ENCODE assay signal across 26 cellular contexts in the genomic region with DNA sequence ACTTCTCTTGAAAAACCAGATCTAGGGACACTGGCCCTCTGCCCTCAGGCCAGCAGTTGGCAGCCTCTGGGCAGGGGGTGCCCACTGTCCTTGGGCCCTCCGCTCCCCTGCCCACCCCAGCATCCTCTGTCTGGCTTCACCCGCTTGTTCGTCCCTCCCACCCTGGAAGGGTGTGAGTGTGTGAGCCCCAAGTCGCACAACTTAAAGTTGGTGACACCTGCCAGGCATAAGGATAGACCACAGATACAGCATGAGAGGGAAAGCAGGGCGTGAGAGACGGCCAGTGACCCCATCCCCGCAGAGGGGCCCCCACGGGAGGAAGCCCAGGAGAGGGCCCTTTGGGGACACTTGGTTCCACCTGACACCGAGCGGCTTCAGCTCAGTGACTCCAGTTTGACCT. TPM values are rescaled to one million over a fixed set of nuclear protein-coding genes. Genes with fewer than 3 reads are reported as not detected.
DNase-seq lines count a peak whose midpoint lies in the region; ATAC-seq and TF ChIP-seq lines count a peak whose summit lies in the region.
"Had no signal": no experiment of that assay in that cellular context is flagged by ENCODE, and none has a peak within 500 bp of the region (broad histone marks: within the 10 kb centered on the region; RNA-seq: fewer than 3 reads in every experiment).

No MANE protein-coding gene starts in this region.

- H3K4me1 Mint-ChIP-seq in endodermal cell = peaks cover 3% of the 10 kb centered on the region
- H3K4me1 Mint-ChIP-seq in stimulated activated naive CD8-positive, alpha-beta T cell treated with anti-CD3 and anti-CD28 coated beads, Interleukin-15, amount 100 ng/mL, for 72 hours = peaks cover 7% of the 10 kb centered on the region
- H3K4me1 Mint-ChIP-seq: CD14-positive monocyte; CD4-positive, alpha-beta memory T cell; CD4-positive, CD25-positive, alpha-beta regulatory T cell; CD8-positive, alpha-beta memory T cell had no signal

- WGBS in endodermal cell (ENCODE audit: insufficient coverage in 1 of 2, insufficient read length in 1 of 2), 2 experiments = 91 to 100% methylated on average over 2 to 10 of the region's 10 CpGs
- WGBS in neuronal stem cell (ENCODE audit: extremely low coverage in 2 of 2, insufficient read length in 2 of 2, insufficient replicate concordance in 1 of 2), 2 donors = no CpG with 5 or more reads among the region's 10 CpGs
- 78 to 79% methylated on average over 10 of the region's 10 CpGs for WGBS in aorta, 2 donors

- H4K91ac ChIP-seq in neuronal stem cell (ENCODE audit: low read depth, low read length, poor library complexity) = no peak overlapping the region

- no peak overlapping the region for H2AFZ ChIP-seq in neuronal stem cell (ENCODE audit: low read length)

- H3K79me1 ChIP-seq in neuronal stem cell (ENCODE audit: low read depth, low read length) = no peaks in the 10 kb centered on the region

- H3K36me3 Mint-ChIP-seq in endodermal cell (ENCODE audit: low read depth) = no peaks in the 10 kb centered on the region
- H3K36me3 Mint-ChIP-seq: CD14-positive monocyte; CD4-positive, alpha-beta memory T cell; CD4-positive, CD25-positive, alpha-beta regulatory T cell; CD8-positive, alpha-beta memory T cell had no signal

- H3K4me1 ChIP-seq in endodermal cell (ENCODE audit: control insufficient read depth, insufficient read depth, low read length) (no peaks in the 10 kb centered on the region), neuronal stem cell (ENCODE audit: control insufficient read depth in 2 of 2, insufficient read depth in 1 of 2, low read depth in 1 of 2, low read length in 2 of 2) (no peaks in the 10 kb centered on the region), aorta (ENCODE audit: control insufficient read depth in 1 of 2, insufficient read depth in 2 of 2, low read length in 2 of 2) (no peaks in the 10 kb centered on the region)
- H3K4me1 ChIP-seq: BE2C, BLaER1 had no signal

- no peak overlapping the region for H4K8ac ChIP-seq in neuronal stem cell (ENCODE audit: low read depth, low read length)

- no peak overlapping the region for H3K4me3 Mint-ChIP-seq in endodermal cell
- H3K4me3 Mint-ChIP-seq in stimulated activated naive CD8-positive, alpha-beta T cell treated with anti-CD3 and anti-CD28 coated beads, Interleukin-15, amount 100 ng/mL, for 72 hours = no peak overlapping the region
- H3K4me3 Mint-ChIP-seq: CD14-positive monocyte; CD4-positive, alpha-beta memory T cell; CD4-positive, CD25-positive, alpha-beta regulatory T cell; CD8-positive, alpha-beta memory T cell had no signal

- H3K14ac ChIP-seq in neuronal stem cell (ENCODE audit: low read length) = no peak overlapping the region

- no peak overlapping the region for H3K4me2 ChIP-seq in neuronal stem cell (ENCODE audit: insufficient read depth, low read length, poor library complexity, severe bottlenecking)
- H3K4me2 ChIP-seq: BLaER1 had no signal

- H3K36me3 ChIP-seq in endodermal cell (ENCODE audit: control insufficient read depth, insufficient read depth, low read length) = no peaks in the 10 kb centered on the region
- no peaks in the 10 kb centered on the region for H3K36me3 ChIP-seq in neuronal stem cell (replicated peaks in 1 of 2; ENCODE audit: control insufficient read depth in 2 of 2, insufficient read depth in 2 of 2, low read length in 2 of 2)
- no peaks in the 10 kb centered on the region for H3K36me3 ChIP-seq in aorta (ENCODE audit: control insufficient read depth in 1 of 2, insufficient read depth in 2 of 2, low read length in 1 of 2)
- H3K36me3 ChIP-seq: BE2C, BLaER1 had no signal

- ATAC-seq in aorta (ENCODE audit: low FRiP score) = peak; percentile 20
- ATAC-seq in GM18873 (IDR thresholded peaks at IDR 0.05; ENCODE audit: low FRiP score, unreplicated experiment) = no peak
- no peak for ATAC-seq in stimulated activated naive CD8-positive, alpha-beta T cell treated with anti-CD3 and anti-CD28 coated beads, Interleukin-15, amount 100 ng/mL, for 72 hours
- ATAC-seq: GM12878 had no signal

- H3K4ac ChIP-seq in neuronal stem cell (ENCODE audit: low read length) = no peak overlapping the region

- no peak overlapping the region for H2BK12ac ChIP-seq in neuronal stem cell (ENCODE audit: low read length)

- H2BK15ac ChIP-seq in neuronal stem cell (ENCODE audit: low read length) = no peak overlapping the region

- H3K9me3 ChIP-seq in endodermal cell (ENCODE audit: control insufficient read depth, low read length) (peaks cover 6% of the 10 kb centered on the region), neuronal stem cell (replicated peaks in 1 of 2; ENCODE audit: control insufficient read depth in 2 of 2, insufficient read depth in 1 of 2, low read depth in 1 of 2, low read length in 2 of 2) (no peaks in the 10 kb centered on the region), aorta (ENCODE audit: control insufficient read depth, low read length) (peaks cover 6% of the 10 kb centered on the region)

- H3K27me3 ChIP-seq in endodermal cell (ENCODE audit: control insufficient read depth, insufficient read depth, low read length, poor library complexity, severe bottlenecking) (no peaks in the 10 kb centered on the region), neuronal stem cell (ENCODE audit: control insufficient read depth in 3 of 3, insufficient read depth in 3 of 3, low read depth in 1 of 3, low read length in 3 of 3) (peaks cover 0 to 19% (median 0%) of the 10 kb centered on the region in 3 experiments), aorta (ENCODE audit: control insufficient read depth in 1 of 2, insufficient read depth in 2 of 2, low read length in 1 of 2) (no peaks in the 10 kb centered on the region)
- H3K27me3 ChIP-seq: BE2C, BLaER1 had no signal

- peaks cover 17% of the 10 kb centered on the region for H3K9me3 Mint-ChIP-seq in endodermal cell
- no peaks in the 10 kb centered on the region for H3K9me3 Mint-ChIP-seq in stimulated activated naive CD8-positive, alpha-beta T cell treated with anti-CD3 and anti-CD28 coated beads, Interleukin-15, amount 100 ng/mL, for 72 hours

- no peak overlapping the region for H3K4me3 ChIP-seq in endodermal cell (ENCODE audit: low read length)
- H3K4me3 ChIP-seq in neuronal stem cell (ENCODE audit: low read length in 2 of 2) = no peak overlapping the region
- no peak overlapping the region for H3K4me3 ChIP-seq in aorta (ENCODE audit: low read length in 2 of 2)
- H3K4me3 ChIP-seq: BLaER1, GM12878 had no signal

- peak; percentile 29 for DNase-seq in ecto neural progenitor cell (ENCODE audit: low spot score)
- peak; percentile 25 for DNase-seq in endodermal cell
- no peak for DNase-seq in neuronal stem cell (ENCODE audit: low spot score)
- no peak for DNase-seq in aorta
- no peak for DNase-seq in stimulated activated naive CD8-positive, alpha-beta T cell treated with anti-CD3 and anti-CD28 coated beads, Interleukin-15, amount 100 ng/mL, for 72 hours
- DNase-seq in T-helper 1 cell = no peak
- DNase-seq: 8988T; ACHN; BE2C; C1 segment of cervical spinal cord; CD4-positive, alpha-beta memory T cell; CD4-positive, CD25-positive, alpha-beta regulatory T cell; CD8-positive, alpha-beta memory T cell; COR-L47; DMS 273 treated with DMSO at 0.1 percent for 48 hours; DMS153; DMS53; DMS79; DND-41; EL; GDM1 had no signal

- H3K27me3 Mint-ChIP-seq in endodermal cell (ENCODE audit: insufficient read depth) = peaks cover 9% of the 10 kb centered on the region
- H3K27me3 Mint-ChIP-seq in stimulated activated naive CD8-positive, alpha-beta T cell treated with anti-CD3 and anti-CD28 coated beads, Interleukin-15, amount 100 ng/mL, for 72 hours = peaks cover 39% of the 10 kb centered on the region

- H3K27ac Mint-ChIP-seq in endodermal cell = no peak overlapping the region
- no peak overlapping the region for H3K27ac Mint-ChIP-seq in stimulated activated naive CD8-positive, alpha-beta T cell treated with anti-CD3 and anti-CD28 coated beads, Interleukin-15, amount 100 ng/mL, for 72 hours
- H3K27ac Mint-ChIP-seq: CD14-positive monocyte; CD4-positive, alpha-beta memory T cell; CD4-positive, CD25-positive, alpha-beta regulatory T cell; CD8-positive, alpha-beta memory T cell had no signal

- peak overlapping the region; percentile 13 for H3K23ac ChIP-seq in neuronal stem cell (ENCODE audit: low read depth, low read length, poor library complexity)

- no peak overlapping the region for H3K9ac ChIP-seq in endodermal cell (ENCODE audit: extremely low read depth, low read length, poor library complexity, severe bottlenecking)
- no peak overlapping the region for H3K9ac ChIP-seq in neuronal stem cell (ENCODE audit: low read depth, low read length, poor library complexity)
- H3K9ac ChIP-seq: BLaER1 had no signal

- intact Hi-C loops in aorta (cut with DNase I) = no loop called here

- H3K18ac ChIP-seq in neuronal stem cell (ENCODE audit: low read length) = peak overlapping the region; percentile 36

- TF ChIP-seq CTCF in endodermal cell (conservative IDR thresholded peaks at IDR 0.05) = no peak

- H2BK120ac ChIP-seq in neuronal stem cell (ENCODE audit: low read depth, low read length) = no peak overlapping the region

- H2BK5ac ChIP-seq in neuronal stem cell (ENCODE audit: low read length) = no peak overlapping the region

- no peak overlapping the region for H2AK5ac ChIP-seq in neuronal stem cell (ENCODE audit: low read depth, low read length)

- H3K27ac ChIP-seq in endodermal cell (ENCODE audit: low read depth, low read length) = no peak overlapping the region
- H3K27ac ChIP-seq in neuronal stem cell (replicated peaks; ENCODE audit: low read length) = no peak overlapping the region
- no peak overlapping the region for H3K27ac ChIP-seq in aorta (ENCODE audit: low read depth in 1 of 2, low read length in 2 of 2)
- H3K27ac ChIP-seq: BLaER1 had no signal

RNA-seq across cellular contexts. Expression of gene RIMBP2, which starts 23.5 kb away (rescaled TPM):
- total RNA-seq in endodermal cell = 1 to 10 TPM in 1 of 2 donors, under 1 TPM in 1; 0.13 to 3.4 TPM
- polyA plus RNA-seq in endodermal cell (2013, experiment 1 of 2) = 8.4 TPM
- polyA plus RNA-seq in endodermal cell (2013, experiment 2 of 2) = 11.0 TPM
- polyA plus RNA-seq in neuronal stem cell (2013, experiment 1 of 2) = 6.0 TPM
- 6.5 TPM for polyA plus RNA-seq in neuronal stem cell (2013, experiment 2 of 2)
- 1 to 10 TPM in 1 of 2 donors, under 1 TPM in 1; 0.39 to 1.0 TPM for total RNA-seq in aorta
- not detected for polyA plus RNA-seq in aorta
- total RNA-seq: CD4-positive, CD25-positive, alpha-beta regulatory T cell; CD8-positive, alpha-beta memory T cell had no signal
- polyA plus RNA-seq: AG04450; CD14-positive monocyte; CD4-positive, alpha-beta memory T cell; CD4-positive, CD25-positive, alpha-beta regulatory T cell; CD8-positive, alpha-beta memory T cell had no signal

Comparison
In these comparisons a context has a peak if more than half of its experiments do, and no peak if none do; other contexts are left out.
1. DNase-seq: peak in ecto neural progenitor cell (single experiment) and endodermal cell (single experiment); none in neuronal stem cell (single experiment), aorta (0 of 2), stimulated activated naive CD8-positive, alpha-beta T cell treated with anti-CD3 and anti-CD28 coated beads, Interleukin-15, amount 100 ng/mL, for 72 hours (0 of 2) and T-helper 1 cell (0 of 5).